Comparison of ENCODE assay signal across 8 cellular contexts in genomic region chr9:26326473-26327044, GRCh38.
DNase-seq lines count a peak whose midpoint lies in the region; ATAC-seq, FAIRE-seq and TF ChIP-seq lines count a peak whose summit lies in the region.

No MANE protein-coding gene starts in this region.

- POLR2A ChIA-PET in BJ (lab: Charles Lee): no interaction called here

- DNase-seq in BJ (ENCODE audit: low read depth): no peak
- peak; percentile 53 for DNase-seq in ecto neural progenitor cell (ENCODE audit: low spot score)
- DNase-seq in mucosa of gallbladder (ENCODE audit: low spot score): peak; percentile 35
- no peak for DNase-seq in GM12892 (ENCODE audit: insufficient read length)

- no peaks in the 10 kb centered on the region for H3K79me2 ChIP-seq in OCI-LY1 (ENCODE audit: insufficient read depth, low read length)

- FAIRE-seq in GM12892 (lab: Jason Lieb, UNC): no peak

- H3F3A ChIP-seq in OCI-LY1 (ENCODE audit: insufficient read depth, low read length): no peaks in the 10 kb centered on the region

- no peaks in the 10 kb centered on the region for H3K9me3 Mint-ChIP-seq in stimulated activated memory B cell treated with anti-CD40 and anti-IgM and Interleukin-4, amounts not matched to agents 10 μg/mL and 1 μg/mL and 100 μg/mL, for 72 hours

- no peaks in the 10 kb centered on the region for H3K27me3 ChIP-seq in BJ (ENCODE audit: control insufficient read depth, insufficient read depth, low read length)
- no peaks in the 10 kb centered on the region for H3K27me3 ChIP-seq in OCI-LY1 (ENCODE audit: insufficient read depth, low read length)

- CTCF ChIA-PET in BJ (lab: Yijun Ruan, JAX): interaction anchor here (0.7 to 2.0 kb wide), 4 partner anchors 12 to 366 kb away, joined by 4 to 20 read pairs (median 8); no protein-coding TSS in a partner anchor

- no peak for TF ChIP-seq POLR2A in GM12892 (IDR thresholded peaks at IDR 0.05; ENCODE audit: low read depth, low read length)

- no peak overlapping the region for H3K4me3 ChIP-seq in BJ (ENCODE audit: low read depth, low read length)
- no peak overlapping the region for H3K4me3 ChIP-seq in OCI-LY1 (ENCODE audit: low read depth, low read length, poor library complexity, severe bottlenecking)

- H2AFZ ChIP-seq in OCI-LY1 (ENCODE audit: low read length): no peak overlapping the region

- TF ChIP-seq CTCF in BJ (IDR thresholded peaks at IDR 0.05; ENCODE audit: insufficient read depth, low read depth, low read length) (peak; percentile 72), OCI-LY1 (IDR thresholded peaks at IDR 0.05; ENCODE audit: low read length) (peak; percentile 74)

- no peaks in the 10 kb centered on the region for H3K9me3 ChIP-seq in OCI-LY1 (ENCODE audit: low read length)

- H3K36me3 ChIP-seq in BJ (ENCODE audit: control insufficient read depth, insufficient read depth, low read length): no peaks in the 10 kb centered on the region
- H3K36me3 ChIP-seq in OCI-LY1 (ENCODE audit: insufficient read depth, low read length): no peaks in the 10 kb centered on the region

- H3K9ac ChIP-seq in OCI-LY1 (ENCODE audit: low read length): no peak overlapping the region

- H4K20me1 ChIP-seq in OCI-LY1 (ENCODE audit: insufficient read depth, low read length): no peaks in the 10 kb centered on the region

- H3K4me1 Mint-ChIP-seq in stimulated activated memory B cell treated with anti-CD40 and anti-IgM and Interleukin-4, amounts not matched to agents 10 μg/mL and 1 μg/mL and 100 μg/mL, for 72 hours: no peaks in the 10 kb centered on the region

- no peaks in the 10 kb centered on the region for H3K9me2 ChIP-seq in OCI-LY1 (ENCODE audit: low read depth, low read length)

- no peak overlapping the region for H3K4me2 ChIP-seq in OCI-LY1 (ENCODE audit: low read length)

- no peak overlapping the region for H3K27ac Mint-ChIP-seq in stimulated activated memory B cell treated with anti-CD40 and anti-IgM and Interleukin-4, amounts not matched to agents 10 μg/mL and 1 μg/mL and 100 μg/mL, for 72 hours

- ATAC-seq in GM18508 (IDR thresholded peaks at IDR 0.05; ENCODE audit: insufficient read depth, unreplicated experiment): peak; percentile 69
- peak; percentile 82 for ATAC-seq in HG03432 (IDR thresholded peaks at IDR 0.05; ENCODE audit: unreplicated experiment)
- no peak for ATAC-seq in stimulated activated memory B cell treated with anti-CD40 and anti-IgM and Interleukin-4, amounts not matched to agents 10 μg/mL and 1 μg/mL and 100 μg/mL, for 72 hours

- H3K27me3 Mint-ChIP-seq in stimulated activated memory B cell treated with anti-CD40 and anti-IgM and Interleukin-4, amounts not matched to agents 10 μg/mL and 1 μg/mL and 100 μg/mL, for 72 hours: no peaks in the 10 kb centered on the region

- H3K4me1 ChIP-seq in OCI-LY1 (ENCODE audit: insufficient read depth, low read length, severe bottlenecking): no peaks in the 10 kb centered on the region

- H3K27ac ChIP-seq in OCI-LY1 (ENCODE audit: low read depth, low read length, poor library complexity, severe bottlenecking): no peak overlapping the region

- no peak overlapping the region for H3K4me3 Mint-ChIP-seq in stimulated activated memory B cell treated with anti-CD40 and anti-IgM and Interleukin-4, amounts not matched to agents 10 μg/mL and 1 μg/mL and 100 μg/mL, for 72 hours

- H3K36me3 Mint-ChIP-seq in stimulated activated memory B cell treated with anti-CD40 and anti-IgM and Interleukin-4, amounts not matched to agents 10 μg/mL and 1 μg/mL and 100 μg/mL, for 72 hours: no peaks in the 10 kb centered on the region

Comparison
In these comparisons a context has a peak if more than half of its experiments do, and no peak if none do; other contexts are left out.
1. DNase-seq: peak in ecto neural progenitor cell (single experiment) and mucosa of gallbladder (single experiment); none in BJ (single experiment) and GM12892 (single experiment).